In genomic region chr2:181131584-181131983, GRCh38 we compare ENCODE assay signal across 20 cellular contexts.
DNase-seq lines count a peak whose midpoint lies in the region; ATAC-seq and TF ChIP-seq lines count a peak whose summit lies in the region.
"Had no signal": no experiment of that assay in that cellular context is flagged by ENCODE, and none has a peak within 500 bp of the region (broad histone marks: within the 10 kb centered on the region; RNA-seq: fewer than 3 reads in every experiment).

No MANE protein-coding gene starts in this region.

- no peaks in the 10 kb centered on the region for H3K79me2 ChIP-seq in OCI-LY1 (ENCODE audit: insufficient read depth, low read length)

- peaks cover 66% of the 10 kb centered on the region for H3K4me1 Mint-ChIP-seq in activated naive CD4-positive, alpha-beta T cell treated with anti-CD3 and anti-CD28 coated beads, Interleukin-2, amount 50 U/mL, for 24 hours
- peaks cover 39% of the 10 kb centered on the region for H3K4me1 Mint-ChIP-seq in stimulated activated naive CD8-positive, alpha-beta T cell treated with anti-CD3 and anti-CD28 coated beads, Interleukin-15, amount 100 ng/mL, for 72 hours
- no peaks in the 10 kb centered on the region for H3K4me1 Mint-ChIP-seq in mesothelial cell of epicardium

- H3K4me1 ChIP-seq in OCI-LY1 (ENCODE audit: insufficient read depth, low read length, severe bottlenecking) = peaks cover 5% of the 10 kb centered on the region
- H3K4me1 ChIP-seq in effector memory CD4-positive, alpha-beta T cell (ENCODE audit: control insufficient read depth, insufficient read depth, low read length, poor library complexity, severe bottlenecking) = peaks cover 5% of the 10 kb centered on the region
- H3K4me1 ChIP-seq: adrenal gland, sigmoid colon, thyroid gland had no signal

- peaks cover 6% of the 10 kb centered on the region for H3K9me3 Mint-ChIP-seq in activated naive CD4-positive, alpha-beta T cell treated with anti-CD3 and anti-CD28 coated beads, Interleukin-2, amount 50 U/mL, for 24 hours
- peaks cover 0 to under 1% of the 10 kb centered on the region in 2 donors for H3K9me3 Mint-ChIP-seq in stimulated activated naive CD8-positive, alpha-beta T cell treated with anti-CD3 and anti-CD28 coated beads, Interleukin-15, amount 100 ng/mL, for 72 hours
- peaks cover 6% of the 10 kb centered on the region for H3K9me3 Mint-ChIP-seq in mesothelial cell of epicardium

- TF ChIP-seq CTCF in OCI-LY1 (IDR thresholded peaks at IDR 0.05; ENCODE audit: low read length) (no peak), mesothelial cell of epicardium (IDR thresholded peaks at IDR 0.05; ENCODE audit: unreplicated experiment) (no peak)

- peak overlapping the region; percentile 60; the same call in 1 of the 2 replicates for H2AFZ ChIP-seq in OCI-LY1 (ENCODE audit: low read length)
- H2AFZ ChIP-seq: PC-9 had no signal

- no peak overlapping the region for H3K4me2 ChIP-seq in OCI-LY1 (ENCODE audit: low read length)
- H3K4me2 ChIP-seq: PC-9 had no signal

- H3K9me3 ChIP-seq in OCI-LY1 (ENCODE audit: low read length) = no peaks in the 10 kb centered on the region
- H3K9me3 ChIP-seq in effector memory CD4-positive, alpha-beta T cell (ENCODE audit: control insufficient read depth, low read length) = no peaks in the 10 kb centered on the region
- H3K9me3 ChIP-seq: adrenal gland, mucosa of descending colon, sigmoid colon, thyroid gland had no signal

- peak overlapping the region; percentile 73 for H3K4me3 Mint-ChIP-seq in activated naive CD4-positive, alpha-beta T cell treated with anti-CD3 and anti-CD28 coated beads, Interleukin-2, amount 50 U/mL, for 24 hours
- peak overlapping the region; percentile 70 to 85 for H3K4me3 Mint-ChIP-seq in stimulated activated naive CD8-positive, alpha-beta T cell treated with anti-CD3 and anti-CD28 coated beads, Interleukin-15, amount 100 ng/mL, for 72 hours
- H3K4me3 Mint-ChIP-seq in mesothelial cell of epicardium = no peak overlapping the region

- peak; percentile 50 for ATAC-seq in stimulated activated naive CD8-positive, alpha-beta T cell treated with anti-CD3 and anti-CD28 coated beads, Interleukin-15, amount 100 ng/mL, for 72 hours
- ATAC-seq in left cardiac atrium = no peak
- ATAC-seq: HCT116, left colon, mucosa of descending colon had no signal

- no peak overlapping the region for H3K9ac ChIP-seq in OCI-LY1 (ENCODE audit: low read length)

- no peak for DNase-seq in activated naive CD4-positive, alpha-beta T cell treated with anti-CD3 and anti-CD28 coated beads, Interleukin-2, amount 50 U/mL, for 16 hours
- no peak for DNase-seq in effector memory CD4-positive, alpha-beta T cell
- DNase-seq in stimulated activated naive CD8-positive, alpha-beta T cell treated with anti-CD3 and anti-CD28 coated beads, Interleukin-15, amount 100 ng/mL, for 72 hours = no peak
- DNase-seq in left cardiac atrium = no peak
- DNase-seq in T-helper 9 cell = no peak
- DNase-seq in mesothelial cell of epicardium (ENCODE audit: low spot score in 2 of 2, unreplicated experiment in 2 of 2) = no peak
- DNase-seq: adrenal gland; effector CD8-positive, alpha-beta T cell; hypothalamus; left colon; mucosa of descending colon; NCI-H1694; NCI-H446 treated with DMSO at 0.1 percent for 48 hours; PC-9; sigmoid colon; stimulated activated CD4-positive, alpha-beta T cell treated with anti-CD3 and anti-CD28 coated beads, Interleukin-4, amount 100 ng/mL, for 1 hour; thyroid gland had no signal

- no peaks in the 10 kb centered on the region for H3K36me3 ChIP-seq in OCI-LY1 (ENCODE audit: insufficient read depth, low read length)
- H3K36me3 ChIP-seq in effector memory CD4-positive, alpha-beta T cell (ENCODE audit: control insufficient read depth, insufficient read depth, low read length) = no peaks in the 10 kb centered on the region
- H3K36me3 ChIP-seq: adrenal gland, sigmoid colon, thyroid gland had no signal

- peak overlapping the region; percentile 95 for H3K27ac Mint-ChIP-seq in activated naive CD4-positive, alpha-beta T cell treated with anti-CD3 and anti-CD28 coated beads, Interleukin-2, amount 50 U/mL, for 24 hours
- H3K27ac Mint-ChIP-seq in stimulated activated naive CD8-positive, alpha-beta T cell treated with anti-CD3 and anti-CD28 coated beads, Interleukin-15, amount 100 ng/mL, for 72 hours = peak overlapping the region; percentile 3 to 23
- H3K27ac Mint-ChIP-seq in mesothelial cell of epicardium = no peak overlapping the region

- H3K27me3 ChIP-seq in OCI-LY1 (ENCODE audit: insufficient read depth, low read length) = no peaks in the 10 kb centered on the region
- no peaks in the 10 kb centered on the region for H3K27me3 ChIP-seq in effector memory CD4-positive, alpha-beta T cell (replicated peaks; ENCODE audit: control insufficient read depth, insufficient read depth, low read length, poor library complexity, severe bottlenecking)
- H3K27me3 ChIP-seq: adrenal gland, sigmoid colon, thyroid gland had no signal

- no peaks in the 10 kb centered on the region for H3F3A ChIP-seq in OCI-LY1 (ENCODE audit: insufficient read depth, low read length)

- no peaks in the 10 kb centered on the region for H4K20me1 ChIP-seq in OCI-LY1 (ENCODE audit: insufficient read depth, low read length)

- intact Hi-C loops in left cardiac atrium (cut with DNase I) = no loop called here

- no peaks in the 10 kb centered on the region for H3K9me2 ChIP-seq in OCI-LY1 (ENCODE audit: low read depth, low read length)

- no peaks in the 10 kb centered on the region for H3K27me3 Mint-ChIP-seq in activated naive CD4-positive, alpha-beta T cell treated with anti-CD3 and anti-CD28 coated beads, Interleukin-2, amount 50 U/mL, for 24 hours
- H3K27me3 Mint-ChIP-seq in stimulated activated naive CD8-positive, alpha-beta T cell treated with anti-CD3 and anti-CD28 coated beads, Interleukin-15, amount 100 ng/mL, for 72 hours = no peaks in the 10 kb centered on the region
- no peaks in the 10 kb centered on the region for H3K27me3 Mint-ChIP-seq in mesothelial cell of epicardium (ENCODE audit: low read depth)

- no peak overlapping the region for H3K4me3 ChIP-seq in OCI-LY1 (ENCODE audit: low read depth, low read length, poor library complexity, severe bottlenecking)
- no peak overlapping the region for H3K4me3 ChIP-seq in effector memory CD4-positive, alpha-beta T cell (ENCODE audit: insufficient read depth, low read depth, low read length, poor library complexity, severe bottlenecking)
- H3K4me3 ChIP-seq: adrenal gland, mucosa of descending colon, PC-9, sigmoid colon, thyroid gland had no signal

- peaks cover 22% of the 10 kb centered on the region for H3K36me3 Mint-ChIP-seq in activated naive CD4-positive, alpha-beta T cell treated with anti-CD3 and anti-CD28 coated beads, Interleukin-2, amount 50 U/mL, for 24 hours
- H3K36me3 Mint-ChIP-seq in mesothelial cell of epicardium = no peaks in the 10 kb centered on the region

- H3K27ac ChIP-seq in OCI-LY1 (ENCODE audit: low read depth, low read length, poor library complexity, severe bottlenecking) = no peak overlapping the region
- H3K27ac ChIP-seq in effector memory CD4-positive, alpha-beta T cell (ENCODE audit: insufficient read depth, low read length, poor library complexity, severe bottlenecking) = peak overlapping the region; percentile 0
- H3K27ac ChIP-seq: adrenal gland, PC-9, sigmoid colon, thyroid gland had no signal
